In genomic region chr1:116259665-116260064, GRCh38 we compare ENCODE assay signal across 1 cellular context.
TF ChIP-seq lines count a peak whose summit lies in the region.

No MANE protein-coding gene starts in this region.

TF ChIP-seq in K562, 482 proteins besides CTCF, POLR2A, EP300 and RAD21:
- TF ChIP-seq ZNF696 (CRISPR knock-in tag; conservative IDR thresholded peaks at IDR 0.05) (no peak), NCOA1 (IDR thresholded peaks at IDR 0.05; ENCODE audit: low read depth) (no peak), ETV1 (tag; conservative IDR thresholded peaks at IDR 0.05; ENCODE audit: low read depth) (peak; percentile 34; the same call in 1 of the 2 replicates), RFX1 (IDR thresholded peaks at IDR 0.05) (peak; percentile 89)
TF ChIP-seq in K562: peak in this region for 2.
